1 cellular context compared by ENCODE assay signal in the genomic region with DNA sequence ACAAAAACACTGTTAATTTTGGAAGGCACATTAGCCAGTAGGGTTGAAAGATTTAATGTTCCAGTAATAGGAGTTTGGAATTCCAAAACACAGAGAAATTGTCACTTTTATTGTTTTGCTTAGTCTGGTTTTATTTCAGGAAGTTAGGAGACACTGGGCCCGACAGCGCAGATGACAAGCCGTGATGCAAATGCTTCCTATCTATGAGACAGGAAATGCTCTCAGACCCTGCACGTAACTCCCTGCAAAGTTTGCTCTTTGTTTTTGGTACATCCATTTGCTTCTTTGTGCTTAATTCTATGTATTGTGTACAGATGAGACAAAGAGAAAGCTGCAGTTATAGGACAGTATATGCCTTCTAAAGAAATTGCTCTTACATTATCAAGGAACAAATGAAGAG.
TF ChIP-seq lines count a peak whose summit lies in the region.

No MANE protein-coding gene starts in this region.

TF ChIP-seq in GM23338, 12 proteins besides CTCF, POLR2A, EP300 and RAD21 (continued from another document):
- TF ChIP-seq, protein P1, sequence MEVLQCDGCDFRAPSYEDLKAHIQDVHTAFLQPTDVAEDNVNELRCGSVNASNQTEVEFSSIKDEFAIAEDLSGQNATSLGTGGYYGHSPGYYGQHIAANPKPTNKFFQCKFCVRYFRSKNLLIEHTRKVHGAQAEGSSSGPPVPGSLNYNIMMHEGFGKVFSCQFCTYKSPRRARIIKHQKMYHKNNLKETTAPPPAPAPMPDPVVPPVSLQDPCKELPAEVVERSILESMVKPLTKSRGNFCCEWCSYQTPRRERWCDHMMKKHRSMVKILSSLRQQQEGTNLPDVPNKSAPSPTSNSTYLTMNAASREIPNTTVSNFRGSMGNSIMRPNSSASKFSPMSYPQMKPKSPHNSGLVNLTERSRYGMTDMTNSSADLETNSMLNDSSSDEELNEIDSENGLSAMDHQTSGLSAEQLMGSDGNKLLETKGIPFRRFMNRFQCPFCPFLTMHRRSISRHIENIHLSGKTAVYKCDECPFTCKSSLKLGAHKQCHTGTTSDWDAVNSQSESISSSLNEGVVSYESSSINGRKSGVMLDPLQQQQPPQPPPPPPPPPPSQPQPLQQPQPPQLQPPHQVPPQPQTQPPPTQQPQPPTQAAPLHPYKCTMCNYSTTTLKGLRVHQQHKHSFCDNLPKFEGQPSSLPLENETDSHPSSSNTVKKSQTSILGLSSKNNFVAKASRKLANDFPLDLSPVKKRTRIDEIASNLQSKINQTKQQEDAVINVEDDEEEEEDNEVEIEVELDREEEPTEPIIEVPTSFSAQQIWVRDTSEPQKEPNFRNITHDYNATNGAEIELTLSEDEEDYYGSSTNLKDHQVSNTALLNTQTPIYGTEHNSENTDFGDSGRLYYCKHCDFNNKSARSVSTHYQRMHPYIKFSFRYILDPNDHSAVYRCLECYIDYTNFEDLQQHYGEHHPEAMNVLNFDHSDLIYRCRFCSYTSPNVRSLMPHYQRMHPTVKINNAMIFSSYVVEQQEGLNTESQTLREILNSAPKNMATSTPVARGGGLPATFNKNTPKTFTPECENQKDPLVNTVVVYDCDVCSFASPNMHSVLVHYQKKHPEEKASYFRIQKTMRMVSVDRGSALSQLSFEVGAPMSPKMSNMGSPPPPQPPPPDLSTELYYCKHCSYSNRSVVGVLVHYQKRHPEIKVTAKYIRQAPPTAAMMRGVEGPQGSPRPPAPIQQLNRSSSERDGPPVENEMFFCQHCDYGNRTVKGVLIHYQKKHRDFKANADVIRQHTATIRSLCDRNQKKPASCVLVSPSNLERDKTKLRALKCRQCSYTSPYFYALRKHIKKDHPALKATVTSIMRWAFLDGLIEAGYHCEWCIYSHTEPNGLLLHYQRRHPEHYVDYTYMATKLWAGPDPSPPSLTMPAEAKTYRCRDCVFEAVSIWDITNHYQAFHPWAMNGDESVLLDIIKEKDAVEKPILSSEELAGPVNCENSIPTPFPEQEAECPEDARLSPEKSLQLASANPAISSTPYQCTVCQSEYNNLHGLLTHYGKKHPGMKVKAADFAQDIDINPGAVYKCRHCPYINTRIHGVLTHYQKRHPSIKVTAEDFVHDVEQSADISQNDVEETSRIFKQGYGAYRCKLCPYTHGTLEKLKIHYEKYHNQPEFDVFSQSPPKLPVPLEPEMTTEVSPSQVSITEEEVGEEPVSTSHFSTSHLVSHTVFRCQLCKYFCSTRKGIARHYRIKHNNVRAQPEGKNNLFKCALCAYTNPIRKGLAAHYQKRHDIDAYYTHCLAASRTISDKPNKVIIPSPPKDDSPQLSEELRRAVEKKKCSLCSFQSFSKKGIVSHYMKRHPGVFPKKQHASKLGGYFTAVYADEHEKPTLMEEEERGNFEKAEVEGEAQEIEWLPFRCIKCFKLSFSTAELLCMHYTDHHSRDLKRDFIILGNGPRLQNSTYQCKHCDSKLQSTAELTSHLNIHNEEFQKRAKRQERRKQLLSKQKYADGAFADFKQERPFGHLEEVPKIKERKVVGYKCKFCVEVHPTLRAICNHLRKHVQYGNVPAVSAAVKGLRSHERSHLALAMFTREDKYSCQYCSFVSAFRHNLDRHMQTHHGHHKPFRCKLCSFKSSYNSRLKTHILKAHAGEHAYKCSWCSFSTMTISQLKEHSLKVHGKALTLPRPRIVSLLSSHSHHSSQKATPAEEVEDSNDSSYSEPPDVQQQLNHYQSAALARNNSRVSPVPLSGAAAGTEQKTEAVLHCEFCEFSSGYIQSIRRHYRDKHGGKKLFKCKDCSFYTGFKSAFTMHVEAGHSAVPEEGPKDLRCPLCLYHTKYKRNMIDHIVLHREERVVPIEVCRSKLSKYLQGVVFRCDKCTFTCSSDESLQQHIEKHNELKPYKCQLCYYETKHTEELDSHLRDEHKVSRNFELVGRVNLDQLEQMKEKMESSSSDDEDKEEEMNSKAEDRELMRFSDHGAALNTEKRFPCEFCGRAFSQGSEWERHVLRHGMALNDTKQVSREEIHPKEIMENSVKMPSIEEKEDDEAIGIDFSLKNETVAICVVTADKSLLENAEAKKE (CRISPR knock-in tag; IDR thresholded peaks at IDR 0.05), result no peak
- TF ChIP-seq, protein P2, sequence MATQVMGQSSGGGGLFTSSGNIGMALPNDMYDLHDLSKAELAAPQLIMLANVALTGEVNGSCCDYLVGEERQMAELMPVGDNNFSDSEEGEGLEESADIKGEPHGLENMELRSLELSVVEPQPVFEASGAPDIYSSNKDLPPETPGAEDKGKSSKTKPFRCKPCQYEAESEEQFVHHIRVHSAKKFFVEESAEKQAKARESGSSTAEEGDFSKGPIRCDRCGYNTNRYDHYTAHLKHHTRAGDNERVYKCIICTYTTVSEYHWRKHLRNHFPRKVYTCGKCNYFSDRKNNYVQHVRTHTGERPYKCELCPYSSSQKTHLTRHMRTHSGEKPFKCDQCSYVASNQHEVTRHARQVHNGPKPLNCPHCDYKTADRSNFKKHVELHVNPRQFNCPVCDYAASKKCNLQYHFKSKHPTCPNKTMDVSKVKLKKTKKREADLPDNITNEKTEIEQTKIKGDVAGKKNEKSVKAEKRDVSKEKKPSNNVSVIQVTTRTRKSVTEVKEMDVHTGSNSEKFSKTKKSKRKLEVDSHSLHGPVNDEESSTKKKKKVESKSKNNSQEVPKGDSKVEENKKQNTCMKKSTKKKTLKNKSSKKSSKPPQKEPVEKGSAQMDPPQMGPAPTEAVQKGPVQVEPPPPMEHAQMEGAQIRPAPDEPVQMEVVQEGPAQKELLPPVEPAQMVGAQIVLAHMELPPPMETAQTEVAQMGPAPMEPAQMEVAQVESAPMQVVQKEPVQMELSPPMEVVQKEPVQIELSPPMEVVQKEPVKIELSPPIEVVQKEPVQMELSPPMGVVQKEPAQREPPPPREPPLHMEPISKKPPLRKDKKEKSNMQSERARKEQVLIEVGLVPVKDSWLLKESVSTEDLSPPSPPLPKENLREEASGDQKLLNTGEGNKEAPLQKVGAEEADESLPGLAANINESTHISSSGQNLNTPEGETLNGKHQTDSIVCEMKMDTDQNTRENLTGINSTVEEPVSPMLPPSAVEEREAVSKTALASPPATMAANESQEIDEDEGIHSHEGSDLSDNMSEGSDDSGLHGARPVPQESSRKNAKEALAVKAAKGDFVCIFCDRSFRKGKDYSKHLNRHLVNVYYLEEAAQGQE (IDR thresholded peaks at IDR 0.05; ENCODE audit: unreplicated experiment), result no peak
- no peak for TF ChIP-seq ZNF114 (CRISPR knock-in tag; IDR thresholded peaks at IDR 0.05)
- TF ChIP-seq, protein P3, sequence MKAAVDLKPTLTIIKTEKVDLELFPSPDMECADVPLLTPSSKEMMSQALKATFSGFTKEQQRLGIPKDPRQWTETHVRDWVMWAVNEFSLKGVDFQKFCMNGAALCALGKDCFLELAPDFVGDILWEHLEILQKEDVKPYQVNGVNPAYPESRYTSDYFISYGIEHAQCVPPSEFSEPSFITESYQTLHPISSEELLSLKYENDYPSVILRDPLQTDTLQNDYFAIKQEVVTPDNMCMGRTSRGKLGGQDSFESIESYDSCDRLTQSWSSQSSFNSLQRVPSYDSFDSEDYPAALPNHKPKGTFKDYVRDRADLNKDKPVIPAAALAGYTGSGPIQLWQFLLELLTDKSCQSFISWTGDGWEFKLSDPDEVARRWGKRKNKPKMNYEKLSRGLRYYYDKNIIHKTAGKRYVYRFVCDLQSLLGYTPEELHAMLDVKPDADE (IDR thresholded peaks at IDR 0.05), result no peak
- TF ChIP-seq JUNB (IDR thresholded peaks at IDR 0.05; ENCODE audit: unreplicated experiment), result no peak
